In the genomic region with DNA sequence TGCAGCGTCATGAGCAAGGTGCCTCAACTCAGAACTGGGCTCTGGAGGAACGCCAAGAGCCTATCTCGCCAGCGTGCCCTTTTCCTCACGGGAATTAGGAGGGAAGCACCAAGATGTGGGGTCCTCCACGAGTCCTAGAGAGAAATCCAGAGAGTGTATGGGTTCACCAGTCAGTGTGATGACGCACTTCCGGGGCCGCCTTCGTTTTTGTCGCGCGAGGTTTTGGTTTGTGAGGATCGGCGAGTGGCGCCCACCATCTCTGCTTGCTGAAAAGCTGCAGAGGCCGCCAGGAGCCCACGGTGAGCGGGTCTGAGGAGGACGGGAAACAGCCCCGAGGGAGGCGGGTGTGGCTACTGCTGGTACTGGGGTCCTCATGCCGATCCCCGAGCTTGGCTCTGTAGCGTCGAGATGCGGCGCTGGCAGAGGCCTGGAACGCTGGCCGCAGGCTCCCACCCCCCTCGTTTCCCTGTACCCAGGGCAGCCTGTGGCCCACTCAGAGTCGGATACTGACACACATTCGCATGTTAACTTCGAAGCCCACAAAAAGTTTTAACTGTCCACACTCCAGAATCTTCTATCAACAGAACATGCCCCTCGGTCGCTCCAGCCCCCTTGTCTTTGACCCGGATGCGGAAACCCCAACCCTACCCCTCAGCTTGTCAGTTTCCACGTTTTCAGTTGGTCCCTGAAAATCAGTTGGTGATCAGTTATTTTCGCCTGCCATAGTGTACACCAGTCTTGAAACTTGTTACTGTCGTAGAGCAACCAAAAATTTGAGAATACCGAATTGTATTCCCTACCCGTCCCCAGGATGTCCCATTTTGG, we compare ENCODE assay signal across 10 cellular contexts. TPM values are rescaled to one million over a fixed set of nuclear protein-coding genes. Genes with fewer than 3 reads are reported as not detected.
DNase-seq lines count a peak whose midpoint lies in the region; ATAC-seq, FAIRE-seq and TF ChIP-seq lines count a peak whose summit lies in the region.
"Had no signal": no experiment of that assay in that cellular context is flagged by ENCODE, and none has a peak within 500 bp of the region (broad histone marks: within the 10 kb centered on the region; RNA-seq: fewer than 3 reads in every experiment).

No MANE protein-coding gene starts in this region.

- no peak overlapping the region for H3K27ac ChIP-seq in body of pancreas
- H3K27ac ChIP-seq in small intestine (ENCODE audit: low read depth in 1 of 2, low read length in 1 of 2): no peak overlapping the region

- peak overlapping the region; percentile 39 for H3K4me3 ChIP-seq in HFF-Myc (replicated peaks; ENCODE audit: low read depth, low read length)
- H3K4me3 ChIP-seq in body of pancreas: no peak overlapping the region
- H3K4me3 ChIP-seq in small intestine (ENCODE audit: low read depth in 1 of 2, low read length in 2 of 2): peak overlapping the region in 1 of 2 donors; percentile 25
- H3K4me3 ChIP-seq in MG63: no peak overlapping the region

- ATAC-seq in body of pancreas (peak; percentile 59), HG03442 (IDR thresholded peaks at IDR 0.05; ENCODE audit: unreplicated experiment) (no peak)

- H3K9me3 ChIP-seq in body of pancreas (no peaks in the 10 kb centered on the region), small intestine (ENCODE audit: control insufficient read depth, low read depth) (no peaks in the 10 kb centered on the region), MG63 (no peaks in the 10 kb centered on the region)

- H3K4me1 ChIP-seq in body of pancreas: no peaks in the 10 kb centered on the region
- H3K4me1 ChIP-seq in small intestine (ENCODE audit: control insufficient read depth in 2 of 2, insufficient read depth in 1 of 2, low read depth in 1 of 2, low read length in 1 of 2): no peaks in the 10 kb centered on the region

- FAIRE-seq in small intestine (lab: Jason Lieb, UNC): no peak

- TF ChIP-seq CTCF in HFF-Myc (IDR thresholded peaks at IDR 0.05; ENCODE audit: low read depth, low read length, missing control alignments): no peak
- no peak for TF ChIP-seq CTCF in body of pancreas (IDR thresholded peaks at IDR 0.05)

- WGBS in body of pancreas, 2 donors: 66 to 73% methylated on average over 32 to 43 of the region's 43 CpGs
- 65 to 80% (median 77%) methylated on average over 43 of the region's 43 CpGs for WGBS in small intestine, 3 donors

- H3K27me3 ChIP-seq in body of pancreas (no peaks in the 10 kb centered on the region), small intestine (ENCODE audit: control insufficient read depth in 2 of 2, insufficient read depth in 2 of 2, low read length in 2 of 2) (no peaks in the 10 kb centered on the region), MG63 (no peaks in the 10 kb centered on the region)

- peak in 1 of 3 donors; percentile 8 for TF ChIP-seq POLR2A in body of pancreas (IDR thresholded peaks at IDR 0.05)

- DNase-seq in HFF-Myc (ENCODE audit: extremely low read depth, low read depth) (no peak), body of pancreas (peak; percentile 27 to 59 (median 46)), inferior parietal cortex (ENCODE audit: extremely low spot score) (peak; percentile 36), small intestine (peak; percentile 40), NCI-H446 treated with DMSO at 0.1 percent for 48 hours (lab: John Stamatoyannopoulos, UW) (no peak), ureter (ENCODE audit: low spot score) (no peak), MG63 (no peak)
- DNase-seq: activated effector memory CD4-positive, alpha-beta T cell treated with anti-CD3 and anti-CD28 coated beads, Interleukin-2, amount 50 U/mL, for 16 hours; KG1 had no signal

- H3K36me3 ChIP-seq in body of pancreas (replicated peaks in 1 of 2; ENCODE audit: insufficient read depth in 1 of 2, low read depth in 2 of 2) (no peaks in the 10 kb centered on the region), small intestine (ENCODE audit: control insufficient read depth in 2 of 2, insufficient read depth in 2 of 2, low read length in 2 of 2) (no peaks in the 10 kb centered on the region), MG63 (no peaks in the 10 kb centered on the region)

- intact Hi-C loops in body of pancreas (cut with DNase I): no loop called here

RNA-seq across cellular contexts. Expression of a gene that starts 30.4 kb away (rescaled TPM):
- total RNA-seq in body of pancreas (1 to 10 TPM; 4.0 to 6.5 TPM), ureter (45.1 TPM)
- 1 to 10 TPM in 1 of 3 donors, under 1 TPM in 2; 0.54 to 1.5 (median 0.67) TPM for polyA plus RNA-seq in small intestine
- not detected in 2 replicates for total RNA-seq in MG63 (2014; rRNA removed; shearing (Covaris generic); ENCODE audit: low replicate concordance)

RNA-seq across cellular contexts. Expression of a gene that starts 42.7 kb away (rescaled TPM):
- total RNA-seq in body of pancreas (10 to 100 TPM in 1 of 2 donors, 1 to 10 TPM in 1; 8.8 to 16.8 TPM), ureter (14.6 TPM)
- polyA plus RNA-seq in small intestine: 1 to 10 TPM in 1 of 3 donors, under 1 TPM in 2; 0.27 to 3.3 (median 0.45) TPM
- total RNA-seq in MG63 (2014; rRNA removed; shearing (Covaris generic); ENCODE audit: low replicate concordance): 0.15 TPM in 1 of 2 replicates, not detected in the other

Comparison
In these comparisons a context has a peak if more than half of its experiments do, and no peak if none do; other contexts are left out.
1. DNase-seq: peak in body of pancreas (4 of 4), inferior parietal cortex (single experiment) and small intestine (single experiment); none in HFF-Myc (single experiment), NCI-H446 treated with DMSO at 0.1 percent for 48 hours (single experiment), ureter (single experiment) and MG63 (single experiment).